ENCODE assay signal across 8 cellular contexts in genomic region chr1:203342192-203342940, GRCh38. TPM values are rescaled to one million over a fixed set of nuclear protein-coding genes. Genes with fewer than 3 reads are reported as not detected.
DNase-seq lines count a peak whose midpoint lies in the region; ATAC-seq and TF ChIP-seq lines count a peak whose summit lies in the region.

No MANE protein-coding gene starts in this region.

- no peaks in the 10 kb centered on the region for H3K36me3 ChIP-seq in OCI-LY7 (ENCODE audit: insufficient read depth, low read length)

- H3K27ac ChIP-seq in OCI-LY7 (ENCODE audit: low read depth, low read length, poor library complexity, severe bottlenecking), result no peak overlapping the region

- H3K4me1 ChIP-seq in OCI-LY7 (ENCODE audit: insufficient read depth, low read length, poor library complexity, severe bottlenecking), result peaks cover 41% of the 10 kb centered on the region

- no peaks in the 10 kb centered on the region for H3K79me2 ChIP-seq in OCI-LY7 (ENCODE audit: insufficient read depth, low read depth, low read length)

- intact Hi-C loops in OCI-LY7 (cut with micrococcal nuclease; ENCODE audit: unreplicated experiment), result no loop called here

- H3K36me3 Mint-ChIP-seq in glutamatergic neuron (ENCODE audit: unreplicated experiment), result no peaks in the 10 kb centered on the region

- H3K4me1 Mint-ChIP-seq in glutamatergic neuron (ENCODE audit: low read depth, unreplicated experiment), result peaks cover 22% of the 10 kb centered on the region

- peak; percentile 32 for DNase-seq in Caki2 (ENCODE audit: low read depth)
- DNase-seq in OCI-LY7 (ENCODE audit: low spot score), result peak; percentile 67
- DNase-seq in activated effector memory CD4-positive, alpha-beta T cell treated with Interleukin-2 at 50 U/mL for 16 hours, result peak; percentile 11
- peak; percentile 71 for DNase-seq in glutamatergic neuron
- no peak for DNase-seq in retinal pigment epithelial cell (ENCODE audit: low read depth)
- no peak for DNase-seq in NK-92 treated with Interleukin-12 subunit alpha and Interleukin-12 subunit beta, amount 100 ng/mL, for 24 hours (lab: John Stamatoyannopoulos, UW)
- DNase-seq in pons (ENCODE audit: low spot score), result no peak

- H4K20me1 ChIP-seq in OCI-LY7 (ENCODE audit: insufficient read depth, low read length), result no peaks in the 10 kb centered on the region

- CTCF ChIA-PET in OCI-LY7 (lab: Charles Lee; ENCODE audit: unreplicated experiment), result interaction anchor here (0.5 to 2.8 kb wide), 8 partner anchors 22 to 311 kb away, joined by 3 to 9 read pairs (median 5); no protein-coding TSS in a partner anchor

- H3K27ac Mint-ChIP-seq in glutamatergic neuron (ENCODE audit: unreplicated experiment), result no peak overlapping the region

- H3K9me3 ChIP-seq in OCI-LY7 (ENCODE audit: low read length), result no peaks in the 10 kb centered on the region

- POLR2A ChIA-PET in OCI-LY7 (lab: Charles Lee), result interaction anchor here (0.6 to 1.1 kb wide), 3 partner anchors 71 to 111 kb away, joined by 3 to 5 read pairs (median 4); no protein-coding TSS in a partner anchor

- BruUV-seq in OCI-LY7 (replicated peaks; lab: Mats Ljungman, UMichigan), result no TSS peak

- H3K9me2 ChIP-seq in OCI-LY7 (ENCODE audit: insufficient read depth, low read length), result no peaks in the 10 kb centered on the region

- no peaks in the 10 kb centered on the region for H3K9me3 Mint-ChIP-seq in glutamatergic neuron (ENCODE audit: unreplicated experiment)

- in situ Hi-C loops in Caki2 (cut with HindIII; ENCODE audit: low pct_unique_long_range_greater_than_20kb, low sequenced_read_pairs), result no loop called here

- H3K4me3 Mint-ChIP-seq in glutamatergic neuron (ENCODE audit: unreplicated experiment), result no peak overlapping the region

- TF ChIP-seq CTCF in OCI-LY7 (conservative IDR thresholded peaks at IDR 0.05; ENCODE audit: low read length) (peak; percentile 89), glutamatergic neuron (IDR thresholded peaks at IDR 0.05; ENCODE audit: partially characterized antibody, unreplicated experiment) (peak; percentile 90), retinal pigment epithelial cell (conservative IDR thresholded peaks at IDR 0.05; ENCODE audit: low read depth, low read length) (peak; percentile 90)

- ATAC-seq in HG02798 (IDR thresholded peaks at IDR 0.05; ENCODE audit: poor library complexity, unreplicated experiment), result peak; percentile 40

- H3K27me3 Mint-ChIP-seq in glutamatergic neuron (ENCODE audit: unreplicated experiment), result no peaks in the 10 kb centered on the region

- no peak overlapping the region for H3K4me2 ChIP-seq in OCI-LY7 (ENCODE audit: low read length)

- H3K4me3 ChIP-seq in OCI-LY7 (ENCODE audit: low read depth, low read length, poor library complexity, severe bottlenecking) (no peak overlapping the region), retinal pigment epithelial cell (ENCODE audit: low read length) (no peak overlapping the region)

- H2AFZ ChIP-seq in OCI-LY7 (ENCODE audit: low read length), result no peak overlapping the region

RNA-seq across cellular contexts. Expression of gene FMOD, which starts 8.6 kb away (rescaled TPM):
- not detected in 2 replicates for total RNA-seq in Caki2 (2014; rRNA removed; shearing (Covaris generic); ENCODE audit: low replicate concordance)
- total RNA-seq in OCI-LY7 (2014; rRNA removed; shearing (Covaris generic)), result 0.05 TPM in 1 of 2 replicates, not detected in the other
- total RNA-seq in OCI-LY7 (2022) (not detected in 2 replicates), glutamatergic neuron (ENCODE audit: unreplicated experiment) (not detected)

RNA-seq across cellular contexts. Expression of gene BTG2, which starts 37.0 kb away (rescaled TPM):
- 16.1 and 18.2 TPM in 2 replicates for total RNA-seq in Caki2 (2014; rRNA removed; shearing (Covaris generic); ENCODE audit: low replicate concordance)
- 146 and 156 TPM in 2 replicates for total RNA-seq in OCI-LY7 (2014; rRNA removed; shearing (Covaris generic))
- total RNA-seq in OCI-LY7 (2022) (99.5 and 102 TPM in 2 replicates), glutamatergic neuron (ENCODE audit: unreplicated experiment) (88.6 TPM)

Comparison
In these comparisons a context has a peak if more than half of its experiments do, and no peak if none do; other contexts are left out.
1. DNase-seq: peak in Caki2 (single experiment), OCI-LY7 (single experiment), activated effector memory CD4-positive, alpha-beta T cell treated with Interleukin-2 at 50 U/mL for 16 hours (single experiment) and glutamatergic neuron (single experiment); none in retinal pigment epithelial cell (single experiment), NK-92 treated with Interleukin-12 subunit alpha and Interleukin-12 subunit beta, amount 100 ng/mL, for 24 hours (single experiment) and pons (single experiment).
2. Peak in every context shown above with its lines, with median percentiles within 50 percentile points of each other: CTCF ChIP-seq.